ENCODE assay signal across 1 cellular context in the genomic region with DNA sequence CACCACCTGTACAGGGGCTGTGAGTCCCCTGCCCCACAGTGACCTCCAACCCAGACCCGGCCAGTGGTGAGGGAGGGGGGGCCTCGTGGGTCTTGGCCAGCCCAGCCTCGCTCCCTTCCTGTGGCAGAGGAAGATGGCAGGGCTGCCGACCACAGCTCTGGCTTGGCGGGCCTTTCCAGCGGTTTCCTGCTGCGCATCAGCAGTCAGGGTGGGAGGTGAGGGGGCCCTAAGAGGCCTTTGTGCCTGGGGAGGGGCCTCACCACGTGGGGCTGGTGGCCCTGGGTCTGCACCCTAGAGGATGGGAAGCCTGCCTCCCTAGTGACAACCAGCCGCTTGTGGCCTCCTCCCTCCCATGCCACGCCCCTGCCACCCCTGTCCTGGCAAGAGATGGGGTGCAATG.
TF ChIP-seq lines count a peak whose summit lies in the region.

No MANE protein-coding gene starts in this region.

TF ChIP-seq in WTC11, 78 proteins besides CTCF, POLR2A, EP300 and RAD21 (continued from another document):
- TF ChIP-seq SP1 (CRISPR knock-in tag; conservative IDR thresholded peaks at IDR 0.05) = no peak
- TF ChIP-seq, protein P1, sequence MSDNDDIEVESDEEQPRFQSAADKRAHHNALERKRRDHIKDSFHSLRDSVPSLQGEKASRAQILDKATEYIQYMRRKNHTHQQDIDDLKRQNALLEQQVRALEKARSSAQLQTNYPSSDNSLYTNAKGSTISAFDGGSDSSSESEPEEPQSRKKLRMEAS (CRISPR knock-in tag; IDR thresholded peaks at IDR 0.05) = no peak
- no peak for TF ChIP-seq FOXP4 (CRISPR knock-in tag; IDR thresholded peaks at IDR 0.05)
- no peak for TF ChIP-seq ZNF263 (CRISPR knock-in tag; IDR thresholded peaks at IDR 0.05; ENCODE audit: low read depth)
- no peak for TF ChIP-seq TCF7 (CRISPR knock-in tag; IDR thresholded peaks at IDR 0.05; ENCODE audit: low read depth)
- TF ChIP-seq NFYB (CRISPR knock-in tag; conservative IDR thresholded peaks at IDR 0.05; ENCODE audit: low read depth) = no peak
- TF ChIP-seq ZNF671 (CRISPR knock-in tag; IDR thresholded peaks at IDR 0.05) = no peak
- no peak for TF ChIP-seq AR (CRISPR knock-in tag; IDR thresholded peaks at IDR 0.05)
